ENCODE assay signal across 8 cellular contexts in genomic region chr1:42941640-42942330, GRCh38. TPM values are rescaled to one million over a fixed set of nuclear protein-coding genes. Genes with fewer than 3 reads are reported as not detected.
DNase-seq lines count a peak whose midpoint lies in the region; ATAC-seq and TF ChIP-seq lines count a peak whose summit lies in the region.

No MANE protein-coding gene starts in this region.

- CTCF ChIA-PET in activated CD8-positive, alpha-beta T cell treated with anti-CD3 and anti-CD28 coated beads, Interleukin-2, amount 10 ng/mL, durations not matched to agents 7 days and 5 days (lab: Charles Lee) = interaction anchor here (0.9 to 4.1 kb wide), 7 partner anchors 8 to 132 kb away, joined by 3 to 22 read pairs (median 5); no protein-coding TSS in a partner anchor

- peaks cover 88% of the 10 kb centered on the region for H3K36me3 Mint-ChIP-seq in activated CD8-positive, alpha-beta T cell treated with anti-CD3 and anti-CD28 coated beads, Interleukin-2, amount 10 ng/mL, durations not matched to agents 7 days and 5 days (ENCODE audit: low read depth)

- no peak for TF ChIP-seq POLR2A in gastroesophageal sphincter (IDR thresholded peaks at IDR 0.05)

- ATAC-seq in activated CD8-positive, alpha-beta T cell treated with anti-CD3 and anti-CD28 coated beads, Interleukin-2, amount 10 ng/mL, durations not matched to agents 7 days and 5 days = no peak
- ATAC-seq in gastroesophageal sphincter = peak; percentile 64

- no peaks in the 10 kb centered on the region for H3K27me3 Mint-ChIP-seq in activated CD8-positive, alpha-beta T cell treated with anti-CD3 and anti-CD28 coated beads, Interleukin-2, amount 10 ng/mL, durations not matched to agents 7 days and 5 days (ENCODE audit: low read depth)

- DNase-seq in BE2C (peak; percentile 28), LNCaP clone FGC (ENCODE audit: low read depth) (peak; percentile 74), posterior cingulate gyrus (peak in 8 of 10 donors; percentile 63 to 95 (median 81)), NCI-H2081 (lab: John Stamatoyannopoulos, UW) (no peak), AML-193 (lab: John Stamatoyannopoulos, UW) (no peak), NCI-H1048 (lab: John Stamatoyannopoulos, UW) (no peak)
- DNase-seq in activated CD8-positive, alpha-beta T cell treated with anti-CD3 and anti-CD28 coated beads, Interleukin-2, amount 10 ng/mL, durations not matched to agents 7 days and 5 days = no peak

- POLR2A ChIA-PET in activated CD8-positive, alpha-beta T cell treated with anti-CD3 and anti-CD28 coated beads, Interleukin-2, amount 10 ng/mL, durations not matched to agents 7 days and 5 days (lab: Charles Lee) = interaction anchor here (1.3 to 3.5 kb wide), 6 partner anchors 9 to 175 kb away, joined by 3 to 12 read pairs (median 8); partner anchors contain the start of genes C1orf50 and P3H1

- WGBS in gastroesophageal sphincter (ENCODE audit: low coverage in 1 of 2), 2 donors = 50 to 100% methylated on average over 1 to 5 of the region's 9 CpGs

- H3K4me3 ChIP-seq in BE2C (ENCODE audit: low read depth, low read length) = no peak overlapping the region
- H3K4me3 ChIP-seq in LNCaP clone FGC (ENCODE audit: low read depth, low read length) = no peak overlapping the region
- H3K4me3 ChIP-seq in gastroesophageal sphincter = no peak overlapping the region

- no peak overlapping the region for H3K4me3 Mint-ChIP-seq in activated CD8-positive, alpha-beta T cell treated with anti-CD3 and anti-CD28 coated beads, Interleukin-2, amount 10 ng/mL, durations not matched to agents 7 days and 5 days

- no peak for TF ChIP-seq CTCF in BE2C (IDR thresholded peaks at IDR 0.05; ENCODE audit: low read depth, low read length)
- TF ChIP-seq CTCF in LNCaP clone FGC (IDR thresholded peaks at IDR 0.05; ENCODE audit: control insufficient read depth, extremely low read depth, insufficient read depth) = no peak
- no peak for TF ChIP-seq CTCF in gastroesophageal sphincter (IDR thresholded peaks at IDR 0.05)

- intact Hi-C loops in posterior cingulate gyrus (cut with DNase I) = no loop called here

- H3K27me3 ChIP-seq in BE2C = no peaks in the 10 kb centered on the region
- no peaks in the 10 kb centered on the region for H3K27me3 ChIP-seq in gastroesophageal sphincter

- peak overlapping the region; percentile 86 for H3K27ac Mint-ChIP-seq in activated CD8-positive, alpha-beta T cell treated with anti-CD3 and anti-CD28 coated beads, Interleukin-2, amount 10 ng/mL, durations not matched to agents 7 days and 5 days

- H3K9me3 ChIP-seq in BE2C (no peaks in the 10 kb centered on the region), gastroesophageal sphincter (no peaks in the 10 kb centered on the region)

- no peaks in the 10 kb centered on the region for H3K9me3 Mint-ChIP-seq in activated CD8-positive, alpha-beta T cell treated with anti-CD3 and anti-CD28 coated beads, Interleukin-2, amount 10 ng/mL, durations not matched to agents 7 days and 5 days (ENCODE audit: insufficient read depth)

- H3K27ac ChIP-seq in gastroesophageal sphincter = peak overlapping the region; percentile 2 to 78 (median 52)

- H3K4me1 Mint-ChIP-seq in activated CD8-positive, alpha-beta T cell treated with anti-CD3 and anti-CD28 coated beads, Interleukin-2, amount 10 ng/mL, durations not matched to agents 7 days and 5 days (ENCODE audit: low read depth) = peaks cover 98% of the 10 kb centered on the region

- H3K4me1 ChIP-seq in BE2C = peaks cover 11% of the 10 kb centered on the region
- peaks cover 4 to 88% (median 20%) of the 10 kb centered on the region in 3 donors for H3K4me1 ChIP-seq in gastroesophageal sphincter

- H3K36me3 ChIP-seq in BE2C = peaks cover 61% of the 10 kb centered on the region
- H3K36me3 ChIP-seq in gastroesophageal sphincter = peaks cover 0 to 41% of the 10 kb centered on the region in 2 donors

- no peak for TF ChIP-seq EP300 in gastroesophageal sphincter (IDR thresholded peaks at IDR 0.05)

RNA-seq across cellular contexts. Expression of gene SLC2A1, which starts 16.9 kb away (rescaled TPM):
- 40.9 TPM for polyA plus RNA-seq in BE2C (2012; ENCODE audit: insufficient read depth, insufficient read length, low read depth)
- total RNA-seq in activated CD8-positive, alpha-beta T cell treated with anti-CD3 and anti-CD28 coated beads, Interleukin-2, amount 10 ng/mL, durations not matched to agents 7 days and 5 days = 100 to 1,000 TPM; 113 to 123 TPM
- total RNA-seq in gastroesophageal sphincter = 100 to 1,000 TPM in 1 of 4 donors, 10 to 100 TPM in 3; 23.5 to 106 (median 45.9) TPM

Comparison
In these comparisons a context has a peak if more than half of its experiments do, and no peak if none do; other contexts are left out.
1. DNase-seq: peak in BE2C (single experiment), LNCaP clone FGC (single experiment) and posterior cingulate gyrus (8 of 10); none in activated CD8-positive, alpha-beta T cell treated with anti-CD3 and anti-CD28 coated beads, Interleukin-2, amount 10 ng/mL, durations not matched to agents 7 days and 5 days (single experiment), NCI-H2081 (0 of 2), AML-193 (0 of 2) and NCI-H1048 (single experiment).